In genomic region chr9:133030317-133031129, GRCh38 we compare ENCODE assay signal across 1 cellular context.
TF ChIP-seq lines count a peak whose summit lies in the region.

A gene with protein sequence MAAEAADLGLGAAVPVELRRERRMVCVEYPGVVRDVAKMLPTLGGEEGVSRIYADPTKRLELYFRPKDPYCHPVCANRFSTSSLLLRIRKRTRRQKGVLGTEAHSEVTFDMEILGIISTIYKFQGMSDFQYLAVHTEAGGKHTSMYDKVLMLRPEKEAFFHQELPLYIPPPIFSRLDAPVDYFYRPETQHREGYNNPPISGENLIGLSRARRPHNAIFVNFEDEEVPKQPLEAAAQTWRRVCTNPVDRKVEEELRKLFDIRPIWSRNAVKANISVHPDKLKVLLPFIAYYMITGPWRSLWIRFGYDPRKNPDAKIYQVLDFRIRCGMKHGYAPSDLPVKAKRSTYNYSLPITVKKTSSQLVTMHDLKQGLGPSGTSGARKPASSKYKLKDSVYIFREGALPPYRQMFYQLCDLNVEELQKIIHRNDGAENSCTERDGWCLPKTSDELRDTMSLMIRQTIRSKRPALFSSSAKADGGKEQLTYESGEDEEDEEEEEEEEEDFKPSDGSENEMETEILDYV (plus strand): TSS chr9:133030997. CDS start chr9:133031012, 15 bp downstream.

TF ChIP-seq in HepG2, 621 proteins besides CTCF, POLR2A, EP300 and RAD21 (continued from another document and continues in another):
- TF ChIP-seq HNF1B (CRISPR knock-in tag; IDR thresholded peaks at IDR 0.05), result no peak
- TF ChIP-seq ZNF792 (CRISPR knock-in tag; IDR thresholded peaks at IDR 0.05), result peak; percentile 81; the same call in 1 of the 2 replicates
- no peak for TF ChIP-seq ISX (CRISPR knock-in tag; conservative IDR thresholded peaks at IDR 0.05)
- no peak; the same call in 1 of the 2 replicates for TF ChIP-seq MTA1 (CRISPR knock-in tag; IDR thresholded peaks at IDR 0.05; ENCODE audit: borderline replicate concordance)
- TF ChIP-seq ZBTB20 (CRISPR knock-in tag; IDR thresholded peaks at IDR 0.05; ENCODE audit: borderline replicate concordance, low read depth), result peak; percentile 59; the same call in 1 of the 2 replicates
- no peak for TF ChIP-seq ZNF160 (CRISPR knock-in tag; IDR thresholded peaks at IDR 0.05)
- peak; percentile 90 for TF ChIP-seq THAP11 (CRISPR knock-in tag; IDR thresholded peaks at IDR 0.05)
- no peak; the same call in 1 of the 2 replicates for TF ChIP-seq PITX1 (CRISPR knock-in tag; IDR thresholded peaks at IDR 0.05)
- peak; percentile 67; the same call in 1 of the 2 replicates for TF ChIP-seq ZKSCAN8 (CRISPR knock-in tag; IDR thresholded peaks at IDR 0.05; ENCODE audit: borderline replicate concordance)
- no peak for TF ChIP-seq SOX6 (IDR thresholded peaks at IDR 0.05)
- no peak for TF ChIP-seq SOX6 (CRISPR knock-in tag; IDR thresholded peaks at IDR 0.05)
- TF ChIP-seq FUBP1 (CRISPR knock-in tag; IDR thresholded peaks at IDR 0.05; ENCODE audit: borderline replicate concordance), result 0 out of 2 replicates have a peak, but pooled peaks have one; percentile 52
- no peak for TF ChIP-seq NONO (IDR thresholded peaks at IDR 0.05)
- peak; percentile 90 for TF ChIP-seq NONO (CRISPR knock-in tag; conservative IDR thresholded peaks at IDR 0.05)
- TF ChIP-seq ELF3 (CRISPR knock-in tag; IDR thresholded peaks at IDR 0.05), result peak; percentile 71
- peak; percentile 54; the same call in 1 of the 2 replicates for TF ChIP-seq ZNF264 (CRISPR knock-in tag; IDR thresholded peaks at IDR 0.05)
- TF ChIP-seq RXRB (CRISPR knock-in tag; IDR thresholded peaks at IDR 0.05; ENCODE audit: borderline replicate concordance), result peak; percentile 59; the same call in 1 of the 2 replicates
- TF ChIP-seq, protein P1, sequence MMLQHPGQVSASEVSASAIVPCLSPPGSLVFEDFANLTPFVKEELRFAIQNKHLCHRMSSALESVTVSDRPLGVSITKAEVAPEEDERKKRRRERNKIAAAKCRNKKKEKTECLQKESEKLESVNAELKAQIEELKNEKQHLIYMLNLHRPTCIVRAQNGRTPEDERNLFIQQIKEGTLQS (CRISPR knock-in tag; IDR thresholded peaks at IDR 0.05), result no peak
- TF ChIP-seq HNF4G (IDR thresholded peaks at IDR 0.05; ENCODE audit: borderline replicate concordance, low read depth, low read length), result no peak
- TF ChIP-seq HNF4G (CRISPR knock-in tag; IDR thresholded peaks at IDR 0.05; ENCODE audit: borderline replicate concordance, low read depth), result no peak
- no peak for TF ChIP-seq ZNF3 (CRISPR knock-in tag; IDR thresholded peaks at IDR 0.05)
- peak; percentile 90 for TF ChIP-seq MED8 (CRISPR knock-in tag; IDR thresholded peaks at IDR 0.05; ENCODE audit: insufficient replicate concordance)
- TF ChIP-seq ZBTB46 (CRISPR knock-in tag; IDR thresholded peaks at IDR 0.05; ENCODE audit: borderline replicate concordance), result no peak
- TF ChIP-seq, protein P2, sequence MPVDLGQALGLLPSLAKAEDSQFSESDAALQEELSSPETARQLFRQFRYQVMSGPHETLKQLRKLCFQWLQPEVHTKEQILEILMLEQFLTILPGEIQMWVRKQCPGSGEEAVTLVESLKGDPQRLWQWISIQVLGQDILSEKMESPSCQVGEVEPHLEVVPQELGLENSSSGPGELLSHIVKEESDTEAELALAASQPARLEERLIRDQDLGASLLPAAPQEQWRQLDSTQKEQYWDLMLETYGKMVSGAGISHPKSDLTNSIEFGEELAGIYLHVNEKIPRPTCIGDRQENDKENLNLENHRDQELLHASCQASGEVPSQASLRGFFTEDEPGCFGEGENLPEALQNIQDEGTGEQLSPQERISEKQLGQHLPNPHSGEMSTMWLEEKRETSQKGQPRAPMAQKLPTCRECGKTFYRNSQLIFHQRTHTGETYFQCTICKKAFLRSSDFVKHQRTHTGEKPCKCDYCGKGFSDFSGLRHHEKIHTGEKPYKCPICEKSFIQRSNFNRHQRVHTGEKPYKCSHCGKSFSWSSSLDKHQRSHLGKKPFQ (CRISPR knock-in tag; IDR thresholded peaks at IDR 0.05; ENCODE audit: insufficient replicate concordance), result peak; percentile 59
- TF ChIP-seq ZNF557 (CRISPR knock-in tag; IDR thresholded peaks at IDR 0.05), result peak; percentile 20; the same call in 1 of the 2 replicates
- TF ChIP-seq, protein P3, sequence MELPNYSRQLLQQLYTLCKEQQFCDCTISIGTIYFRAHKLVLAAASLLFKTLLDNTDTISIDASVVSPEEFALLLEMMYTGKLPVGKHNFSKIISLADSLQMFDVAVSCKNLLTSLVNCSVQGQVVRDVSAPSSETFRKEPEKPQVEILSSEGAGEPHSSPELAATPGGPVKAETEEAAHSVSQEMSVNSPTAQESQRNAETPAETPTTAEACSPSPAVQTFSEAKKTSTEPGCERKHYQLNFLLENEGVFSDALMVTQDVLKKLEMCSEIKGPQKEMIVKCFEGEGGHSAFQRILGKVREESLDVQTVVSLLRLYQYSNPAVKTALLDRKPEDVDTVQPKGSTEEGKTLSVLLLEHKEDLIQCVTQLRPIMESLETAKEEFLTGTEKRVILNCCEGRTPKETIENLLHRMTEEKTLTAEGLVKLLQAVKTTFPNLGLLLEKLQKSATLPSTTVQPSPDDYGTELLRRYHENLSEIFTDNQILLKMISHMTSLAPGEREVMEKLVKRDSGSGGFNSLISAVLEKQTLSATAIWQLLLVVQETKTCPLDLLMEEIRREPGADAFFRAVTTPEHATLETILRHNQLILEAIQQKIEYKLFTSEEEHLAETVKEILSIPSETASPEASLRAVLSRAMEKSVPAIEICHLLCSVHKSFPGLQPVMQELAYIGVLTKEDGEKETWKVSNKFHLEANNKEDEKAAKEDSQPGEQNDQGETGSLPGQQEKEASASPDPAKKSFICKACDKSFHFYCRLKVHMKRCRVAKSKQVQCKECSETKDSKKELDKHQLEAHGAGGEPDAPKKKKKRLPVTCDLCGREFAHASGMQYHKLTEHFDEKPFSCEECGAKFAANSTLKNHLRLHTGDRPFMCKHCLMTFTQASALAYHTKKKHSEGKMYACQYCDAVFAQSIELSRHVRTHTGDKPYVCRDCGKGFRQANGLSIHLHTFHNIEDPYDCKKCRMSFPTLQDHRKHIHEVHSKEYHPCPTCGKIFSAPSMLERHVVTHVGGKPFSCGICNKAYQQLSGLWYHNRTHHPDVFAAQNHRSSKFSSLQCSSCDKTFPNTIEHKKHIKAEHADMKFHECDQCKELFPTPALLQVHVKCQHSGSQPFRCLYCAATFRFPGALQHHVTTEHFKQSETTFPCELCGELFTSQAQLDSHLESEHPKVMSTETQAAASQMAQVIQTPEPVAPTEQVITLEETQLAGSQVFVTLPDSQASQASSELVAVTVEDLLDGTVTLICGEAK (IDR thresholded peaks at IDR 0.05), result peak; percentile 44; the same call in 1 of the 2 replicates
- TF ChIP-seq, protein P3 (CRISPR knock-in tag; IDR thresholded peaks at IDR 0.05), result peak; percentile 90
- TF ChIP-seq CENPT (CRISPR knock-in tag; IDR thresholded peaks at IDR 0.05; ENCODE audit: low read depth), result no peak
- TF ChIP-seq ZEB1 (IDR thresholded peaks at IDR 0.05; ENCODE audit: insufficient replicate concordance, low read depth), result no peak
- TF ChIP-seq FOXJ3 (CRISPR knock-in tag; IDR thresholded peaks at IDR 0.05; ENCODE audit: borderline replicate concordance), result no peak
- TF ChIP-seq ZNF251 (CRISPR knock-in tag; IDR thresholded peaks at IDR 0.05), result no peak
- TF ChIP-seq SRY (CRISPR knock-in tag; IDR thresholded peaks at IDR 0.05), result no peak; the same call in 1 of the 2 replicates
- no peak; the same call in 1 of the 2 replicates for TF ChIP-seq MAZ (IDR thresholded peaks at IDR 0.05; ENCODE audit: borderline replicate concordance, low read depth, low read length)
- peak; percentile 76 for TF ChIP-seq MAZ (CRISPR knock-in tag; IDR thresholded peaks at IDR 0.05; ENCODE audit: low read depth)
- peak; percentile 49 for TF ChIP-seq AGO1 (IDR thresholded peaks at IDR 0.05; ENCODE audit: low read depth, low read length, poor library complexity, severe bottlenecking)
- TF ChIP-seq DDIT3 (CRISPR knock-in tag; IDR thresholded peaks at IDR 0.05), result no peak
- peak; percentile 61; the same call in 1 of the 2 replicates for TF ChIP-seq ZNF337 (CRISPR knock-in tag; IDR thresholded peaks at IDR 0.05; ENCODE audit: borderline replicate concordance, low read depth)
- peak; percentile 91 for TF ChIP-seq SIN3A (IDR thresholded peaks at IDR 0.05; ENCODE audit: borderline replicate concordance, low read depth, low read length)
- TF ChIP-seq, protein P4, sequence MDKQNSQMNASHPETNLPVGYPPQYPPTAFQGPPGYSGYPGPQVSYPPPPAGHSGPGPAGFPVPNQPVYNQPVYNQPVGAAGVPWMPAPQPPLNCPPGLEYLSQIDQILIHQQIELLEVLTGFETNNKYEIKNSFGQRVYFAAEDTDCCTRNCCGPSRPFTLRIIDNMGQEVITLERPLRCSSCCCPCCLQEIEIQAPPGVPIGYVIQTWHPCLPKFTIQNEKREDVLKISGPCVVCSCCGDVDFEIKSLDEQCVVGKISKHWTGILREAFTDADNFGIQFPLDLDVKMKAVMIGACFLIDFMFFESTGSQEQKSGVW (CRISPR knock-in tag; IDR thresholded peaks at IDR 0.05; ENCODE audit: borderline replicate concordance), result no peak
- TF ChIP-seq NCOA5 (CRISPR knock-in tag; IDR thresholded peaks at IDR 0.05), result no peak
- TF ChIP-seq SRF (IDR thresholded peaks at IDR 0.05; ENCODE audit: low read depth, low read length), result 0 out of 2 replicates have a peak, but pooled peaks have one; percentile 51
- TF ChIP-seq NFRKB (IDR thresholded peaks at IDR 0.05), result peak; percentile 55; the same call in 1 of the 2 replicates
- TF ChIP-seq, protein P5, sequence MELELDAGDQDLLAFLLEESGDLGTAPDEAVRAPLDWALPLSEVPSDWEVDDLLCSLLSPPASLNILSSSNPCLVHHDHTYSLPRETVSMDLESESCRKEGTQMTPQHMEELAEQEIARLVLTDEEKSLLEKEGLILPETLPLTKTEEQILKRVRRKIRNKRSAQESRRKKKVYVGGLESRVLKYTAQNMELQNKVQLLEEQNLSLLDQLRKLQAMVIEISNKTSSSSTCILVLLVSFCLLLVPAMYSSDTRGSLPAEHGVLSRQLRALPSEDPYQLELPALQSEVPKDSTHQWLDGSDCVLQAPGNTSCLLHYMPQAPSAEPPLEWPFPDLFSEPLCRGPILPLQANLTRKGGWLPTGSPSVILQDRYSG (CRISPR knock-in tag; IDR thresholded peaks at IDR 0.05), result no peak
